In the genomic region with DNA sequence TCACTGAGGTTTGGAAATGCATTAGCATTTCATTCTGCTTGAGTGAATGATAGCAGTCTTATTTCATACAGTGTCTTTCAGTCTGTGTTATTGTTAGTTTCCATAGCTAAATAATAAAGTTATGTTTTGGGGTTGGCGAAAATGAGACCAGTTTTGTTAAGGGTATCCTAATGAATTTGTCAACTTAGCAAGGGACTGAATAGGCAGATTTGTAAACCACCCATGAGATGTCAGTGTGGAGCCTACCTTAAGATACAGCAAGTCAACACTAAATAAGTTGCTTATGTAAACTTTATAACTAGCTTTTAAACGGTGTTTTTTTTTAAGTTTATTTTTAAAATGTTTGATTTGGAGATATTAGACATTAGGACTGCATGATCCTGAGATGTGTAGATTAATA, we compare ENCODE assay signal across 16 cellular contexts. TPM values are rescaled to one million over a fixed set of nuclear protein-coding genes. Genes with fewer than 3 reads are reported as not detected.
DNase-seq lines count a peak whose midpoint lies in the region; ATAC-seq and TF ChIP-seq lines count a peak whose summit lies in the region.
"Had no signal": no experiment of that assay in that cellular context is flagged by ENCODE, and none has a peak within 500 bp of the region (broad histone marks: within the 10 kb centered on the region; RNA-seq: fewer than 3 reads in every experiment).

No MANE protein-coding gene starts in this region.

- H3K36me3 Mint-ChIP-seq in activated naive CD8-positive, alpha-beta T cell, result peaks cover 16% of the 10 kb centered on the region
- H3K36me3 Mint-ChIP-seq in activated naive CD8-positive, alpha-beta T cell treated with anti-CD3 and anti-CD28 coated beads, Interleukin-2, amount 50 U/mL, for 24 hours (ENCODE audit: low read depth), result peaks cover 45% of the 10 kb centered on the region
- H3K36me3 Mint-ChIP-seq in T-helper 17 cell (ENCODE audit: low read depth), result no peaks in the 10 kb centered on the region

- no peak for DNase-seq in activated naive CD8-positive, alpha-beta T cell treated with anti-CD3 and anti-CD28 coated beads, Interleukin-2, amount 50 U/mL, for 24 hours
- DNase-seq in T-helper 17 cell, result no peak
- no peak for DNase-seq in mucosa of descending colon
- DNase-seq in NCI-H524 (lab: John Stamatoyannopoulos, UW), result no peak
- no peak for DNase-seq in HUDEP-2 (lab: John Stamatoyannopoulos, UW; ENCODE audit: unreplicated experiment in 76 of 76)
- DNase-seq: ACHN; BE2C; C1 segment of cervical spinal cord; CD4-positive, alpha-beta T cell; DMS153; DMS79; GDM1; HCEC 1CT had no signal

- H3K9me3 ChIP-seq in T-helper 17 cell (ENCODE audit: control insufficient read depth, low read length, poor library complexity, severe bottlenecking) (no peaks in the 10 kb centered on the region), mucosa of descending colon (no peaks in the 10 kb centered on the region)
- H3K9me3 ChIP-seq: BE2C had no signal

- peaks cover 13% of the 10 kb centered on the region for H3K36me3 ChIP-seq in mucosa of descending colon (ENCODE audit: low read depth)

- H3K9me3 Mint-ChIP-seq in activated naive CD8-positive, alpha-beta T cell (ENCODE audit: low read depth), result no peaks in the 10 kb centered on the region
- no peaks in the 10 kb centered on the region for H3K9me3 Mint-ChIP-seq in activated naive CD8-positive, alpha-beta T cell treated with anti-CD3 and anti-CD28 coated beads, Interleukin-2, amount 50 U/mL, for 24 hours
- H3K9me3 Mint-ChIP-seq: CD4-positive, alpha-beta T cell; GM23338 had no signal

- H3K27me3 Mint-ChIP-seq in activated naive CD8-positive, alpha-beta T cell, result no peaks in the 10 kb centered on the region
- no peaks in the 10 kb centered on the region for H3K27me3 Mint-ChIP-seq in activated naive CD8-positive, alpha-beta T cell treated with anti-CD3 and anti-CD28 coated beads, Interleukin-2, amount 50 U/mL, for 24 hours
- H3K27me3 Mint-ChIP-seq in T-helper 17 cell, result no peaks in the 10 kb centered on the region
- H3K27me3 Mint-ChIP-seq: CD4-positive, alpha-beta T cell had no signal

- H3K27ac Mint-ChIP-seq in activated naive CD8-positive, alpha-beta T cell, result peak overlapping the region; percentile 12
- no peak overlapping the region for H3K27ac Mint-ChIP-seq in activated naive CD8-positive, alpha-beta T cell treated with anti-CD3 and anti-CD28 coated beads, Interleukin-2, amount 50 U/mL, for 24 hours
- peak overlapping the region; percentile 92 for H3K27ac Mint-ChIP-seq in T-helper 17 cell
- H3K27ac Mint-ChIP-seq: CD4-positive, alpha-beta T cell; GM23338 had no signal

- H3K4me1 Mint-ChIP-seq in activated naive CD8-positive, alpha-beta T cell (ENCODE audit: low read depth), result peaks cover 11% of the 10 kb centered on the region
- H3K4me1 Mint-ChIP-seq in activated naive CD8-positive, alpha-beta T cell treated with anti-CD3 and anti-CD28 coated beads, Interleukin-2, amount 50 U/mL, for 24 hours, result peaks cover 17% of the 10 kb centered on the region
- H3K4me1 Mint-ChIP-seq in T-helper 17 cell, result peaks cover 8% of the 10 kb centered on the region
- H3K4me1 Mint-ChIP-seq: GM23338 had no signal

- no peak for ATAC-seq in activated naive CD8-positive, alpha-beta T cell treated with anti-CD3 and anti-CD28 coated beads, Interleukin-2, amount 50 U/mL, for 24 hours
- ATAC-seq in T-helper 17 cell (no peak), mucosa of descending colon (no peak)
- ATAC-seq: GM23338 had no signal

- H3K4me1 ChIP-seq in mucosa of descending colon (ENCODE audit: low read depth), result no peaks in the 10 kb centered on the region
- H3K4me1 ChIP-seq: BE2C had no signal

- H3K4me3 ChIP-seq in mucosa of descending colon, result no peak overlapping the region
- H3K4me3 ChIP-seq: GM23338 had no signal

- TF ChIP-seq CTCF in LNCAP (IDR thresholded peaks at IDR 0.05) (peak; percentile 57), mucosa of descending colon (IDR thresholded peaks at IDR 0.05) (no peak)

- intact Hi-C loops in mucosa of descending colon (cut with DNase I, micrococcal nuclease), result no loop called here

- H3K4me3 Mint-ChIP-seq in activated naive CD8-positive, alpha-beta T cell, result no peak overlapping the region
- no peak overlapping the region for H3K4me3 Mint-ChIP-seq in activated naive CD8-positive, alpha-beta T cell treated with anti-CD3 and anti-CD28 coated beads, Interleukin-2, amount 50 U/mL, for 24 hours
- no peak overlapping the region for H3K4me3 Mint-ChIP-seq in T-helper 17 cell
- H3K4me3 Mint-ChIP-seq: CD4-positive, alpha-beta T cell; GM23338 had no signal

RNA-seq across cellular contexts. Expression of a gene that starts 11.9 kb away (rescaled TPM):
- total RNA-seq in T-helper 17 cell, result 10 to 100 TPM; 31.2 to 37.9 TPM
- total RNA-seq in mucosa of descending colon, result 10 to 100 TPM; 36.3 to 43.1 (median 38.1) TPM
